In genomic region chr14:56205906-56206305, GRCh38 we compare ENCODE assay signal across 19 cellular contexts.
DNase-seq lines count a peak whose midpoint lies in the region; ATAC-seq and TF ChIP-seq lines count a peak whose summit lies in the region.
"Had no signal": no experiment of that assay in that cellular context is flagged by ENCODE, and none has a peak within 500 bp of the region (broad histone marks: within the 10 kb centered on the region; RNA-seq: fewer than 3 reads in every experiment).

No MANE protein-coding gene starts in this region.

- no peak overlapping the region for H4K5ac ChIP-seq in IMR-90 (ENCODE audit: low read depth, low read length)

- TF ChIP-seq CTCF in IMR-90 (conservative IDR thresholded peaks at IDR 0.05; ENCODE audit: low read depth, low read length), result no peak

- no peak overlapping the region for H2AK5ac ChIP-seq in IMR-90 (ENCODE audit: low read depth, low read length)

- no peak overlapping the region for H2AFZ ChIP-seq in IMR-90 (replicated peaks; ENCODE audit: low read length, poor library complexity)

- H3K79me1 ChIP-seq in IMR-90 (ENCODE audit: low read depth in 1 of 2, low read length in 2 of 2), result peaks cover 13 to 26% of the 10 kb centered on the region in 2 experiments

- WGBS in IMR-90 (ENCODE audit: extremely low coverage in 2 of 2, insufficient read length in 1 of 2), 2 experiments, result no CpG with 5 or more reads among the region's 2 CpGs

- H4K20me1 ChIP-seq in BLaER1 (peaks cover 41% of the 10 kb centered on the region), IMR-90 (ENCODE audit: insufficient read depth, low read length) (0 out of 2 replicates have a peak, but pooled peaks cover under 1% of the 10 kb centered on the region)

- no peak overlapping the region for H2BK5ac ChIP-seq in IMR-90 (ENCODE audit: low read depth, low read length, poor library complexity, severe bottlenecking)

- no TSS peak for BruUV-seq in IMR-90 (replicated peaks; lab: Mats Ljungman, UMichigan)

- no peak overlapping the region for H4K8ac ChIP-seq in IMR-90 (ENCODE audit: low read depth in 2 of 2, low read length in 2 of 2)

- no peak overlapping the region for H2BK20ac ChIP-seq in IMR-90 (ENCODE audit: low read depth, low read length)

- no peak for DNase-seq in IMR-90
- peak; percentile 30 for DNase-seq in OCI-M1 (lab: John Stamatoyannopoulos, UW)
- DNase-seq in kidney tubule cell (ENCODE audit: low spot score), result peak; percentile 53
- DNase-seq in SW 1271 (lab: John Stamatoyannopoulos, UW), result no peak
- no peak for DNase-seq in SHP77 treated with DMSO at 0.1 percent for 48 hours (lab: John Stamatoyannopoulos, UW)
- DNase-seq: activated CD4-positive, alpha-beta T cell treated with anti-CD3 and anti-CD28 coated beads, Interleukin-2, amount 50 U/mL, for 4 hours; activated naive CD8-positive, alpha-beta T cell treated with anti-CD3 and anti-CD28 coated beads, Interleukin-2, amount 10 ng/mL, durations not matched to agents 7 days and 5 days; activated T-cell treated with anti-CD3 and anti-CD28 coated beads, Interleukin-2, amount 50 U/mL, for 72 hours; Caco-2; hypothalamus; NCI-H1694; NCI-H774; stimulated activated CD4-positive, alpha-beta T cell treated with anti-CD3 and anti-CD28 coated beads, Interleukin-12 subunit alpha, Interleukin-12 subunit beta, amount 100 ng/mL, for 4 hours; stimulated activated naive CD8-positive, alpha-beta T cell treated with anti-CD3 and anti-CD28 coated beads, Interleukin-15, amount 100 ng/mL, for 72 hours had no signal

- no peak overlapping the region for H3K56ac ChIP-seq in IMR-90 (ENCODE audit: extremely low read depth, insufficient read depth, low read length)

- no peak for TF ChIP-seq RAD21 in IMR-90 (IDR thresholded peaks at IDR 0.05; ENCODE audit: low read length)

- H3K27me3 ChIP-seq in BLaER1 (no peaks in the 10 kb centered on the region), IMR-90 (ENCODE audit: control insufficient read depth, insufficient read depth, low read length) (no peaks in the 10 kb centered on the region)
- H3K27me3 ChIP-seq: breast epithelium had no signal

- H3K4me1 ChIP-seq in BLaER1 (peaks cover 49% of the 10 kb centered on the region), IMR-90 (ENCODE audit: control insufficient read depth, insufficient read depth, low read length) (peaks cover 2% of the 10 kb centered on the region; the same call in 1 of the 2 replicates)
- H3K4me1 ChIP-seq: breast epithelium, Caco-2, prostate gland had no signal

- no peak overlapping the region for H3K23ac ChIP-seq in IMR-90 (ENCODE audit: low read depth, low read length)

- POLR2A ChIA-PET in IMR-90 (lab: Charles Lee; ENCODE audit: unreplicated experiment), result no interaction called here

- no peak overlapping the region for H2BK120ac ChIP-seq in IMR-90 (ENCODE audit: low read depth, low read length)

- H3K27ac ChIP-seq in BLaER1 (peak overlapping the region; percentile 52), IMR-90 (ENCODE audit: insufficient read depth, low read length) (no peak overlapping the region)
- H3K27ac ChIP-seq: breast epithelium, prostate gland had no signal

- H3K9ac ChIP-seq in BLaER1 (peak overlapping the region; percentile 40; the same call in 1 of the 2 replicates), IMR-90 (ENCODE audit: low read depth, low read length) (no peak overlapping the region)

- no peak for TF ChIP-seq POLR2A in IMR-90 (IDR thresholded peaks at IDR 0.05; ENCODE audit: low read depth, low read length)

- intact Hi-C loops in IMR-90 (cut with micrococcal nuclease), result no loop called here

- no peak overlapping the region for H4K91ac ChIP-seq in IMR-90 (ENCODE audit: insufficient read depth, low read depth, low read length)

- no peaks in the 10 kb centered on the region; the same call in none of the 2 replicates for H3K9me1 ChIP-seq in IMR-90 (ENCODE audit: insufficient read depth, low read length)

- H3K18ac ChIP-seq in IMR-90 (ENCODE audit: low read depth, low read length), result no peak overlapping the region

- ATAC-seq in IMR-90 (ENCODE audit: low read depth) (no peak), HG02798 (IDR thresholded peaks at IDR 0.05; ENCODE audit: poor library complexity, unreplicated experiment) (no peak), HG03175 (IDR thresholded peaks at IDR 0.05; ENCODE audit: unreplicated experiment) (no peak)
- ATAC-seq: activated T-cell treated with anti-CD3 and anti-CD28 coated beads, Interleukin-2, amount 50 U/mL, for 72 hours; stimulated activated naive CD8-positive, alpha-beta T cell treated with anti-CD3 and anti-CD28 coated beads, Interleukin-15, amount 100 ng/mL, for 72 hours had no signal

- in situ Hi-C loops in IMR-90 (cut with MboI; ENCODE audit: low sequenced_read_pairs), result no loop called here

- dilution Hi-C loops in IMR-90 (cut with HindIII; ENCODE audit: low sequenced_read_pairs, unreplicated experiment), result no loop called here

- H3K14ac ChIP-seq in IMR-90 (replicated peaks; ENCODE audit: low read depth, low read length), result 0 out of 2 replicates have a peak overlapping the region, but pooled peaks have one; percentile 56

- CTCF ChIA-PET in IMR-90 (lab: Yijun Ruan, JAX), result no interaction called here

- H3K4me3 ChIP-seq in BLaER1, result no peak overlapping the region
- no peak overlapping the region for H3K4me3 ChIP-seq in IMR-90 (ENCODE audit: insufficient read depth, low read depth, low read length)
- H3K4me3 ChIP-seq: breast epithelium, prostate gland had no signal

- H3K9me3 ChIP-seq in BLaER1 (peaks cover 31% of the 10 kb centered on the region), IMR-90 (ENCODE audit: control insufficient read depth, insufficient read depth, low read length) (no peaks in the 10 kb centered on the region)
- H3K9me3 ChIP-seq: breast epithelium, Caco-2, prostate gland had no signal

- no peak overlapping the region for H2BK15ac ChIP-seq in IMR-90 (ENCODE audit: low read depth, low read length)

- peak overlapping the region; percentile 83 for H3K4me2 ChIP-seq in BLaER1
- no peak overlapping the region for H3K4me2 ChIP-seq in IMR-90 (ENCODE audit: low read depth, low read length)

- no peak overlapping the region for H2AK9ac ChIP-seq in IMR-90 (replicated peaks; ENCODE audit: low read depth, low read length, poor library complexity)

- H3K36me3 ChIP-seq in BLaER1, result peaks cover 29% of the 10 kb centered on the region
- H3K36me3 ChIP-seq in IMR-90 (ENCODE audit: control insufficient read depth, insufficient read depth, low read length), result no peaks in the 10 kb centered on the region
- H3K36me3 ChIP-seq: breast epithelium, prostate gland had no signal

- H3K4ac ChIP-seq in IMR-90 (ENCODE audit: low read depth, low read length), result no peak overlapping the region

TF ChIP-seq in IMR-90, 13 proteins besides CTCF, POLR2A, EP300 and RAD21:
- no peak for TF ChIP-seq USF2 (IDR thresholded peaks at IDR 0.05; ENCODE audit: low read depth, low read length)
- no peak for TF ChIP-seq RCOR1 (IDR thresholded peaks at IDR 0.05; ENCODE audit: insufficient replicate concordance, low read length)
- TF ChIP-seq FOS (IDR thresholded peaks at IDR 0.05; ENCODE audit: low read depth, low read length), result no peak
- TF ChIP-seq MXI1 (IDR thresholded peaks at IDR 0.05; ENCODE audit: borderline replicate concordance, low read depth, low read length), result no peak
- no peak for TF ChIP-seq BHLHE40 (IDR thresholded peaks at IDR 0.05; ENCODE audit: low read depth, low read length)
- TF ChIP-seq CHD1 (IDR thresholded peaks at IDR 0.05; ENCODE audit: low read depth, low read length), result no peak
- no peak for TF ChIP-seq MAZ (IDR thresholded peaks at IDR 0.05; ENCODE audit: borderline replicate concordance, low read depth, low read length)
- TF ChIP-seq CEBPB (IDR thresholded peaks at IDR 0.05; ENCODE audit: low read depth, low read length), result no peak
- no peak for TF ChIP-seq NFE2L2 (IDR thresholded peaks at IDR 0.05; ENCODE audit: low read depth, low read length)
- no peak for TF ChIP-seq MAFK (IDR thresholded peaks at IDR 0.05; ENCODE audit: low read depth, low read length)

Comparison
In these comparisons a context has a peak if more than half of its experiments do, and no peak if none do; other contexts are left out.
1. DNase-seq: peak in OCI-M1 (single experiment) and kidney tubule cell (single experiment); none in IMR-90 (single experiment), SW 1271 (0 of 2) and SHP77 treated with DMSO at 0.1 percent for 48 hours (single experiment).